Comparison of ENCODE assay signal across 1 cellular context in the genomic region with DNA sequence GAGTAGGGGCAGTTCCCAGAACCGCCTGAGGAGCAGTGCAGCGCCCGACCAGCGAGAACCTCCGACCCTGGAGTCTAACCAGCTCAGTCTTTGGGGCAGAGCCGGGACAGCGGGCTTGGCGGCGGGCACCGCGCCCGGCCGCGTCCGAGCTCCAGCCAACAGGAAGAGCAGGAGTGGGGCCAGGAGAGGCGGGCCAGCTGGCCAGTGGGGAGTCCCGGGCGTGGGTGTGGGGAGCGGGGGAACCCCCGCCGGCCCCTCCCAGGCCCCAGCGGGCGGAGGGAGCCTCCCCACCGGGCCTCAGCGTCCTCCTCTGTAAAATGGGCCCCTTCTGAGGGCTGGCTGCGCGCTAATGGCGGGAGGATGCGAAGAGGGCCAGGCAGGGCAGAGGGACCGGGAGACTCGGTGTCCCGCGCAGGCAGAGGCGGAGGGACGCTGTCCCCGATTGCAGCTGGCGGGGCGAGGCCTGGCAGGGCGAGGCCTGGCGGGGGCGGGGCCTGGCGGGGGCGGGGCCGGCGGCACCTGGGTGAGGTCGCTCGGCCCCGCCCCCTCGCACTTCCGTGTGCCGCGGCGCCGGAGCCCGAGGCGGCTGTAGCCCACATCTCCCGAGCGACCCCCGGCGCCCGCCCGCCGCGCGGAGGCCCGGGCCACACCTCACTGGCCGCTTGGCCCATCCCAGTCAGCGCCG.
TF ChIP-seq lines count a peak whose summit lies in the region.

A gene (plus strand): TSS at position 550 of the 685 bp plus-strand sequence. CDS start 17,214 bp downstream, outside the sequence.

TF ChIP-seq in HepG2, 621 proteins besides CTCF, POLR2A, EP300 and RAD21 (continued from another document):
- TF ChIP-seq, protein P1, sequence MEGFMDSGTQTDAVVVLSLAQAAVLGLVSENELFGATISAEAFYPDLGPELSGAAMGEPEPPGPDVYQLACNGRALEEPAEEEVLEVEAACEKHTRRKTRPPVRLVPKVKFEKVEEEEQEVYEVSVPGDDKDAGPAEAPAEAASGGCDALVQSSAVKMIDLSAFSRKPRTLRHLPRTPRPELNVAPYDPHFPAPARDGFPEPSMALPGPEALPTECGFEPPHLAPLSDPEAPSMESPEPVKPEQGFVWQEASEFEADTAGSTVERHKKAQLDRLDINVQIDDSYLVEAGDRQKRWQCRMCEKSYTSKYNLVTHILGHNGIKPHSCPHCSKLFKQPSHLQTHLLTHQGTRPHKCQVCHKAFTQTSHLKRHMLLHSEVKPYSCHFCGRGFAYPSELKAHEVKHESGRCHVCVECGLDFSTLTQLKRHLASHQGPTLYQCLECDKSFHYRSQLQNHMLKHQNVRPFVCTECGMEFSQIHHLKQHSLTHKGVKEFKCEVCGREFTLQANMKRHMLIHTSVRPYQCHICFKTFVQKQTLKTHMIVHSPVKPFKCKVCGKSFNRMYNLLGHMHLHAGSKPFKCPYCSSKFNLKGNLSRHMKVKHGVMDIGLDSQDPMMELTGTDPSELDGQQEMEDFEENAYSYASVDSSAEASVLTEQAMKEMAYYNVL (CRISPR knock-in tag; IDR thresholded peaks at IDR 0.05; ENCODE audit: borderline replicate concordance): peak; percentile 41; the same call in 1 of the 2 replicates
- 0 out of 2 replicates have a peak, but pooled peaks have one; percentile 5 for TF ChIP-seq ERF (CRISPR knock-in tag; IDR thresholded peaks at IDR 0.05)
- TF ChIP-seq, protein P2, sequence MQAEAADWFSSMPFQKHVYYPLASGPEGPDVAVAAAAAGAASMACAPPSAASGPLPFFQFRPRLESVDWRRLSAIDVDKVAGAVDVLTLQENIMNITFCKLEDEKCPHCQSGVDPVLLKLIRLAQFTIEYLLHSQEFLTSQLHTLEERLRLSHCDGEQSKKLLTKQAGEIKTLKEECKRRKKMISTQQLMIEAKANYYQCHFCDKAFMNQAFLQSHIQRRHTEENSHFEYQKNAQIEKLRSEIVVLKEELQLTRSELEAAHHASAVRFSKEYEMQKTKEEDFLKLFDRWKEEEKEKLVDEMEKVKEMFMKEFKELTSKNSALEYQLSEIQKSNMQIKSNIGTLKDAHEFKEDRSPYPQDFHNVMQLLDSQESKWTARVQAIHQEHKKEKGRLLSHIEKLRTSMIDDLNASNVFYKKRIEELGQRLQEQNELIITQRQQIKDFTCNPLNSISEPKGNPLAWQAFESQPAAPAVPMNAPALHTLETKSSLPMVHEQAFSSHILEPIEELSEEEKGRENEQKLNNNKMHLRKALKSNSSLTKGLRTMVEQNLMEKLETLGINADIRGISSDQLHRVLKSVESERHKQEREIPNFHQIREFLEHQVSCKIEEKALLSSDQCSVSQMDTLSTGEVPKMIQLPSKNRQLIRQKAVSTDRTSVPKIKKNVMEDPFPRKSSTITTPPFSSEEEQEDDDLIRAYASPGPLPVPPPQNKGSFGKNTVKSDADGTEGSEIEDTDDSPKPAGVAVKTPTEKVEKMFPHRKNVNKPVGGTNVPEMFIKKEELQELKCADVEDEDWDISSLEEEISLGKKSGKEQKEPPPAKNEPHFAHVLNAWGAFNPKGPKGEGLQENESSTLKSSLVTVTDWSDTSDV (CRISPR knock-in tag; IDR thresholded peaks at IDR 0.05): peak; percentile 62; the same call in 1 of the 2 replicates
- peak; percentile 84 for TF ChIP-seq ZFX (CRISPR knock-in tag; IDR thresholded peaks at IDR 0.05; ENCODE audit: low read depth)
- TF ChIP-seq SOX13 (IDR thresholded peaks at IDR 0.05): no peak
- TF ChIP-seq SOX13 (CRISPR knock-in tag; conservative IDR thresholded peaks at IDR 0.05 in 1 of 2, IDR thresholded peaks at IDR 0.05 in 1 of 2): 0 out of 4 replicates have a peak, but pooled peaks of 1 of the 2 experiments have one; percentile 17
- TF ChIP-seq HDAC2 (CRISPR knock-in tag; IDR thresholded peaks at IDR 0.05): peak; percentile 29; the same call in 1 of the 2 replicates
- TF ChIP-seq, protein P3, sequence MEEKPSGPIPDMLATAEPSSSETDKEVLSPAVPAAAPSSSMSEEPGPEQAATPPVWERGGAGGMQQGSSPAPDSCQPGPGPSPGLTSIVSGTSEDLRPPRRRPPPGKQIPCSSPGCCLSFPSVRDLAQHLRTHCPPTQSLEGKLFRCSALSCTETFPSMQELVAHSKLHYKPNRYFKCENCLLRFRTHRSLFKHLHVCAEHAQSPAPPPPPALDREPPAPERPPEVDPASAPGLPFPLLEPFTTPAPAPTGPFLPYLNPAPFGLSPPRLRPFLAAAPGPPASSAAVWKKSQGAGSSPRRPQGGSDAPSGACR (CRISPR knock-in tag; IDR thresholded peaks at IDR 0.05): 0 out of 2 replicates have a peak, but pooled peaks have one; percentile 59
- 0 out of 2 replicates have a peak, but pooled peaks have one; percentile 6 for TF ChIP-seq FOXA3 (CRISPR knock-in tag; IDR thresholded peaks at IDR 0.05)
- peak; percentile 58 for TF ChIP-seq PTBP1 (IDR thresholded peaks at IDR 0.05; ENCODE audit: low read depth, low read length, poor library complexity, severe bottlenecking)
- TF ChIP-seq SOX6 (IDR thresholded peaks at IDR 0.05): no peak
- TF ChIP-seq SOX6 (CRISPR knock-in tag; IDR thresholded peaks at IDR 0.05): 0 out of 2 replicates have a peak, but pooled peaks have one; percentile 19
- TF ChIP-seq, protein P4, sequence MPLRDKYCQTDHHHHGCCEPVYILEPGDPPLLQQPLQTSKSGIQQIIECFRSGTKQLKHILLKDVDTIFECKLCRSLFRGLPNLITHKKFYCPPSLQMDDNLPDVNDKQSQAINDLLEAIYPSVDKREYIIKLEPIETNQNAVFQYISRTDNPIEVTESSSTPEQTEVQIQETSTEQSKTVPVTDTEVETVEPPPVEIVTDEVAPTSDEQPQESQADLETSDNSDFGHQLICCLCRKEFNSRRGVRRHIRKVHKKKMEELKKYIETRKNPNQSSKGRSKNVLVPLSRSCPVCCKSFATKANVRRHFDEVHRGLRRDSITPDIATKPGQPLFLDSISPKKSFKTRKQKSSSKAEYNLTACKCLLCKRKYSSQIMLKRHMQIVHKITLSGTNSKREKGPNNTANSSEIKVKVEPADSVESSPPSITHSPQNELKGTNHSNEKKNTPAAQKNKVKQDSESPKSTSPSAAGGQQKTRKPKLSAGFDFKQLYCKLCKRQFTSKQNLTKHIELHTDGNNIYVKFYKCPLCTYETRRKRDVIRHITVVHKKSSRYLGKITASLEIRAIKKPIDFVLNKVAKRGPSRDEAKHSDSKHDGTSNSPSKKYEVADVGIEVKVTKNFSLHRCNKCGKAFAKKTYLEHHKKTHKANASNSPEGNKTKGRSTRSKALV (CRISPR knock-in tag; IDR thresholded peaks at IDR 0.05): 0 out of 2 replicates have a peak, but pooled peaks have one; percentile 34
- 0 out of 2 replicates have a peak, but pooled peaks have one; percentile 26 for TF ChIP-seq ZNF124 (CRISPR knock-in tag; IDR thresholded peaks at IDR 0.05)
- peak; percentile 43; the same call in 1 of the 2 replicates for TF ChIP-seq ZMYM4 (CRISPR knock-in tag; IDR thresholded peaks at IDR 0.05)
- TF ChIP-seq GABPB1 (CRISPR knock-in tag; IDR thresholded peaks at IDR 0.05): peak; percentile 59; the same call in 1 of the 2 replicates
TF ChIP-seq in HepG2: peak in this region for 97.
